ENCODE assay signal across 28 cellular contexts in genomic region chr1:3588395-3588794, GRCh38.
"Had no signal": no experiment of that assay in that cellular context is flagged by ENCODE, and none has a peak within 500 bp of the region (broad histone marks: within the 10 kb centered on the region; RNA-seq: fewer than 3 reads in every experiment).

No MANE protein-coding gene starts in this region.

- H3K27me3 Mint-ChIP-seq: activated CD4-positive, alpha-beta memory T cell treated with anti-CD3 and anti-CD28 coated beads, Interleukin-2, amount 10 ng/mL, durations not matched to agents 7 days and 5 days; activated CD4-positive, alpha-beta T cell treated with anti-CD3 and anti-CD28 coated beads, Interleukin-2, amount 10 ng/mL, durations not matched to agents 7 days and 5 days; activated naive CD8-positive, alpha-beta T cell treated with anti-CD3 and anti-CD28 coated beads for 36 hours; activated T-cell treated with anti-CD3 and anti-CD28 coated beads, Interleukin-2, amount 50 U/mL, for 24 hours; naive B cell; progenitor cell of endocrine pancreas; stimulated activated naive CD8-positive, alpha-beta T cell treated with anti-CD3 and anti-CD28 coated beads, Interleukin-15, Interleukin-2, amounts not matched to agents 100 ng/mL and 50 ng/mL, for 24 hours; type B pancreatic cell had no signal

- H3K27me3 ChIP-seq: brain microvascular endothelial cell, ovary, vagina had no signal

- H3K36me3 ChIP-seq: adrenal gland, brain microvascular endothelial cell, esophagus squamous epithelium, heart right ventricle, ovary, thoracic aorta, vagina had no signal

- H3K9me3 ChIP-seq: adrenal gland, esophagus squamous epithelium, heart right ventricle, ovary, thoracic aorta, vagina had no signal

- H3K9me3 Mint-ChIP-seq: activated CD4-positive, alpha-beta memory T cell treated with anti-CD3 and anti-CD28 coated beads, Interleukin-2, amount 10 ng/mL, durations not matched to agents 7 days and 5 days; activated naive CD8-positive, alpha-beta T cell treated with anti-CD3 and anti-CD28 coated beads for 36 hours; activated T-cell treated with anti-CD3 and anti-CD28 coated beads, Interleukin-2, amount 50 U/mL, for 24 hours; mesothelial cell of epicardium; naive B cell; stimulated activated naive CD8-positive, alpha-beta T cell treated with anti-CD3 and anti-CD28 coated beads, Interleukin-15, Interleukin-2, amounts not matched to agents 100 ng/mL and 50 ng/mL, for 24 hours; T-helper 2 cell treated with Interferon-gamma antibody and Interleukin-4, amounts not matched to agents 5 μg/mL and 100 μg/mL, for 36 hours; type B pancreatic cell had no signal

- ATAC-seq: activated CD4-positive, CD25-positive, alpha-beta regulatory T cell treated with anti-CD3 and anti-CD28 coated beads, Interleukin-2, amount 50 U/mL, for 24 hours; heart right ventricle; sciatic nerve had no signal

- H3K4me3 Mint-ChIP-seq: activated CD4-positive, alpha-beta memory T cell treated with anti-CD3 and anti-CD28 coated beads, Interleukin-2, amount 10 ng/mL, durations not matched to agents 7 days and 5 days; activated CD4-positive, alpha-beta T cell treated with anti-CD3 and anti-CD28 coated beads, Interleukin-2, amount 10 ng/mL, durations not matched to agents 7 days and 5 days; activated naive CD8-positive, alpha-beta T cell treated with anti-CD3 and anti-CD28 coated beads for 36 hours; activated T-cell treated with anti-CD3 and anti-CD28 coated beads, Interleukin-2, amount 50 U/mL, for 24 hours; mesothelial cell of epicardium; naive B cell; nephron progenitor cell; stimulated activated naive CD8-positive, alpha-beta T cell treated with anti-CD3 and anti-CD28 coated beads, Interleukin-15, Interleukin-2, amounts not matched to agents 100 ng/mL and 50 ng/mL, for 24 hours; T-helper 2 cell treated with Interferon-gamma antibody and Interleukin-4, amounts not matched to agents 5 μg/mL and 100 μg/mL, for 36 hours; type B pancreatic cell had no signal

- DNase-seq: activated CD4-positive, alpha-beta memory T cell treated with anti-CD3 and anti-CD28 coated beads, Interleukin-2, amount 10 ng/mL, durations not matched to agents 7 days and 5 days; activated CD4-positive, alpha-beta T cell treated with anti-CD3 and anti-CD28 coated beads, Interleukin-2, amount 10 ng/mL, durations not matched to agents 7 days and 5 days; activated CD8-positive, alpha-beta memory T cell treated with anti-CD3 and anti-CD28 coated beads, Interleukin-2, amount 50 U/mL, for 48 hours; activated naive CD8-positive, alpha-beta T cell treated with anti-CD3 and anti-CD28 coated beads for 36 hours; activated T-cell treated with anti-CD3 and anti-CD28 coated beads, Interleukin-2, amount 50 U/mL, for 24 hours; adrenal gland; brain microvascular endothelial cell; cortex of kidney; esophagus squamous epithelium; foreskin melanocyte; heart right ventricle; mammary epithelial cell; naive B cell; nephron progenitor cell; ovary; stimulated activated CD4-positive, alpha-beta T cell treated with anti-CD3 and anti-CD28 coated beads, Interleukin-12 subunit alpha, Interleukin-12 subunit beta, amount 100 ng/mL, for 4 hours; stimulated activated CD4-positive, alpha-beta T cell treated with anti-CD3 and anti-CD28 coated beads, Interleukin-4, amount 100 ng/mL, for 1 hour; T-helper 1 cell had no signal

- H3K27ac ChIP-seq: adrenal gland, esophagus squamous epithelium, heart right ventricle, ovary, skin epidermis, thoracic aorta, vagina had no signal

- H3K4me3 ChIP-seq: adrenal gland, esophagus squamous epithelium, heart right ventricle, ovary, skin epidermis, thoracic aorta, vagina had no signal

- H3K4me1 Mint-ChIP-seq: activated CD4-positive, alpha-beta memory T cell treated with anti-CD3 and anti-CD28 coated beads, Interleukin-2, amount 10 ng/mL, durations not matched to agents 7 days and 5 days; activated CD4-positive, alpha-beta T cell treated with anti-CD3 and anti-CD28 coated beads, Interleukin-2, amount 10 ng/mL, durations not matched to agents 7 days and 5 days; activated naive CD8-positive, alpha-beta T cell treated with anti-CD3 and anti-CD28 coated beads for 36 hours had no signal

- H3K27ac Mint-ChIP-seq: activated CD4-positive, alpha-beta memory T cell treated with anti-CD3 and anti-CD28 coated beads, Interleukin-2, amount 10 ng/mL, durations not matched to agents 7 days and 5 days; activated CD4-positive, alpha-beta T cell treated with anti-CD3 and anti-CD28 coated beads, Interleukin-2, amount 10 ng/mL, durations not matched to agents 7 days and 5 days; activated naive CD8-positive, alpha-beta T cell treated with anti-CD3 and anti-CD28 coated beads for 36 hours; activated T-cell treated with anti-CD3 and anti-CD28 coated beads, Interleukin-2, amount 50 U/mL, for 24 hours; nephron progenitor cell; progenitor cell of endocrine pancreas; T-helper 2 cell treated with Interferon-gamma antibody and Interleukin-4, amounts not matched to agents 5 μg/mL and 100 μg/mL, for 36 hours had no signal

- H3K4me1 ChIP-seq: adrenal gland, esophagus squamous epithelium, vagina had no signal

- H3K36me3 Mint-ChIP-seq: activated naive CD8-positive, alpha-beta T cell treated with anti-CD3 and anti-CD28 coated beads for 36 hours; naive B cell; type B pancreatic cell had no signal
